In the genomic region with DNA sequence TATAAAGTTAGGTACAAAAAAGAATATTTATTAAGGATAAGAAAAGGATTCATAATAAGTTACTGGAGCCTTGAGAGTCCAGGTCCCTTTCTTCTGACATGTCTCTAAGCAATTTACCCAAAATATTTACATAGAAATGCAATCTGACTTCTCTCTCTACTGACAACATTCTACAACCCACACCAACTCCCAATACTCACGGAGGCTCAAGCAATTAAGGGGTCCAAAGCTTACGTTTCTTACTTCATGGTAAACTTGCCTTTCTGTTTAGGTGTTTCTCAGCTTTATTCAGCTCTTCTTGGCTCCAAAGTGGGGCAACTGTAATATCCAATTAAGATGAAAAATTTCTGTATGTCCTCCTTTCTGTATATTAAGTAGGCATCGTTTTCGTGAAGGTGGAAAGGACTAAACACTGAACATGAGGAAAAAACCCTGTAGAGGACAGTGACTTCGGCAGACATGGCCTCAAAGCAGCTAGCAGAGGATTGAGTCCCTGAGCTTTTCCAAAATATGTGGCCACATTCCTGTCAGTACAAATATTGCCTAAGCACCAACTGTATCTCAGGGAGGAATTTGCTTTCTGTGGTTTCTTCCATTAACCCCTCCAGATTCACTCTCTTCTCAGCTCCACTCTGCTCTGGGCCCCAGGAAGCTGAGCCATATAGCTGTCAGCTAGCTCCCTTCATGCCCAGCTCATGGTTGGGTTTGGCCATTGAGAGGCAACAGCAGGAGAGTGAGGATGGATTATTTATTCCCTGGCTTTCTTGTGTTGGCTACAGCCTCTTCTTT, we compare ENCODE assay signal across 1 cellular context.
A peak's percentile ranks its signal among the peaks of the same experiment; 100 is the strongest.
TF ChIP-seq lines count a peak whose summit lies in the region.

No MANE protein-coding gene starts in this region.

TF ChIP-seq in HepG2, 621 proteins besides CTCF, POLR2A, EP300 and RAD21 (continued from another document and continues in another):
- TF ChIP-seq THYN1 (CRISPR knock-in tag; IDR thresholded peaks at IDR 0.05; ENCODE audit: borderline replicate concordance, low read depth) (peak; percentile 22; the same call in 1 of the 2 replicates), NFKBIZ (CRISPR knock-in tag; IDR thresholded peaks at IDR 0.05) (peak; percentile 39; the same call in 1 of the 2 replicates), RXRB (CRISPR knock-in tag; IDR thresholded peaks at IDR 0.05; ENCODE audit: borderline replicate concordance) (peak; percentile 23; the same call in 1 of the 2 replicates), SOX6 (IDR thresholded peaks at IDR 0.05) (no peak), SOX6 (CRISPR knock-in tag; IDR thresholded peaks at IDR 0.05) (peak; percentile 76), ZNF7 (CRISPR knock-in tag; IDR thresholded peaks at IDR 0.05) (no peak), ZNF780A (CRISPR knock-in tag; IDR thresholded peaks at IDR 0.05) (no peak), ZFP36 (IDR thresholded peaks at IDR 0.05; ENCODE audit: borderline replicate concordance, low read depth, low read length, partially characterized antibody) (no peak), SRF (IDR thresholded peaks at IDR 0.05; ENCODE audit: low read depth, low read length) (no peak), SMARCE1 (IDR thresholded peaks at IDR 0.05; ENCODE audit: borderline replicate concordance) (no peak), SIN3A (IDR thresholded peaks at IDR 0.05; ENCODE audit: borderline replicate concordance, low read depth, low read length) (0 out of 2 replicates have a peak, but pooled peaks have one; percentile 3), ZNF704 (CRISPR knock-in tag; IDR thresholded peaks at IDR 0.05; ENCODE audit: borderline replicate concordance) (no peak; the same call in 1 of the 2 replicates), JUN (CRISPR knock-in tag; IDR thresholded peaks at IDR 0.05) (no peak), REPIN1 (CRISPR knock-in tag; IDR thresholded peaks at IDR 0.05; ENCODE audit: borderline replicate concordance, low read depth) (peak; percentile 79), ZNF17 (CRISPR knock-in tag; IDR thresholded peaks at IDR 0.05) (no peak), ZNF589 (CRISPR knock-in tag; conservative IDR thresholded peaks at IDR 0.05) (no peak), SP140L (CRISPR knock-in tag; IDR thresholded peaks at IDR 0.05; ENCODE audit: borderline replicate concordance) (no peak), ZBTB20 (CRISPR knock-in tag; IDR thresholded peaks at IDR 0.05; ENCODE audit: borderline replicate concordance, low read depth) (no peak), ISL2 (CRISPR knock-in tag; IDR thresholded peaks at IDR 0.05) (peak; percentile 72), YEATS2 (CRISPR knock-in tag; IDR thresholded peaks at IDR 0.05; ENCODE audit: borderline replicate concordance) (0 out of 2 replicates have a peak, but pooled peaks have one; percentile 24), HOXD1 (CRISPR knock-in tag; IDR thresholded peaks at IDR 0.05) (no peak), TAF1 (CRISPR knock-in tag; IDR thresholded peaks at IDR 0.05) (peak; percentile 57; the same call in 1 of the 2 replicates), TGIF2 (CRISPR knock-in tag; IDR thresholded peaks at IDR 0.05) (no peak), IKZF1 (IDR thresholded peaks at IDR 0.05) (no peak), NFE2 (CRISPR knock-in tag; IDR thresholded peaks at IDR 0.05) (no peak), HMGXB4 (CRISPR knock-in tag; IDR thresholded peaks at IDR 0.05; ENCODE audit: borderline replicate concordance in 1 of 2, low read depth in 1 of 2) (peak in 1 of 2 experiments; percentile 70; a peak in 1 of 4 replicates), ZNF776 (CRISPR knock-in tag; IDR thresholded peaks at IDR 0.05) (no peak), ZNF720 (CRISPR knock-in tag; IDR thresholded peaks at IDR 0.05) (no peak), MTF1 (CRISPR knock-in tag; IDR thresholded peaks at IDR 0.05) (no peak), CEBPG (CRISPR knock-in tag; IDR thresholded peaks at IDR 0.05) (peak; percentile 94), HNRNPK (IDR thresholded peaks at IDR 0.05; ENCODE audit: low read depth, low read length, poor library complexity, severe bottlenecking) (no peak), DNMT3B (CRISPR knock-in tag; conservative IDR thresholded peaks at IDR 0.05) (0 out of 2 replicates have a peak, but pooled peaks have one; percentile 45), ZNF547 (CRISPR knock-in tag; IDR thresholded peaks at IDR 0.05) (no peak), BHLHE40 (IDR thresholded peaks at IDR 0.05; ENCODE audit: low read length) (no peak), SMC3 (IDR thresholded peaks at IDR 0.05; ENCODE audit: low read length) (0 out of 2 replicates have a peak, but pooled peaks have one; percentile 17), CAMTA2 (CRISPR knock-in tag; IDR thresholded peaks at IDR 0.05; ENCODE audit: borderline replicate concordance) (no peak), KLF9 (CRISPR knock-in tag; IDR thresholded peaks at IDR 0.05; ENCODE audit: low read depth) (0 out of 2 replicates have a peak, but pooled peaks have one; percentile 28), RFX1 (IDR thresholded peaks at IDR 0.05) (no peak), HOXA3 (CRISPR knock-in tag; IDR thresholded peaks at IDR 0.05) (peak; percentile 47; the same call in 1 of the 2 replicates), KDM2A (CRISPR knock-in tag; IDR thresholded peaks at IDR 0.05; ENCODE audit: borderline replicate concordance, low read depth) (peak; percentile 36; the same call in 1 of the 2 replicates), MIER2 (CRISPR knock-in tag; IDR thresholded peaks at IDR 0.05) (0 out of 2 replicates have a peak, but pooled peaks have one; percentile 59), HMG20A (CRISPR knock-in tag; IDR thresholded peaks at IDR 0.05; ENCODE audit: borderline replicate concordance) (peak; percentile 55; the same call in 1 of the 2 replicates), ZNF432 (CRISPR knock-in tag; IDR thresholded peaks at IDR 0.05; ENCODE audit: borderline replicate concordance) (no peak), PAX8 (CRISPR knock-in tag; IDR thresholded peaks at IDR 0.05; ENCODE audit: borderline replicate concordance) (no peak), AHR (CRISPR knock-in tag; IDR thresholded peaks at IDR 0.05) (no peak), ERF (CRISPR knock-in tag; IDR thresholded peaks at IDR 0.05) (peak; percentile 47; the same call in 1 of the 2 replicates), ZNF564 (CRISPR knock-in tag; IDR thresholded peaks at IDR 0.05) (no peak), FOXC1 (CRISPR knock-in tag; IDR thresholded peaks at IDR 0.05; ENCODE audit: borderline replicate concordance) (peak; percentile 42; the same call in 1 of the 2 replicates), PPARG (CRISPR knock-in tag; conservative IDR thresholded peaks at IDR 0.05) (peak; percentile 31; the same call in 1 of the 2 replicates), USF2 (IDR thresholded peaks at IDR 0.05; ENCODE audit: low read depth, low read length) (no peak), USF2 (CRISPR knock-in tag; IDR thresholded peaks at IDR 0.05; ENCODE audit: borderline replicate concordance) (no peak), KDM3A (CRISPR knock-in tag; IDR thresholded peaks at IDR 0.05; ENCODE audit: low read depth) (0 out of 2 replicates have a peak, but pooled peaks have one; percentile 61), MLLT10 (CRISPR knock-in tag; IDR thresholded peaks at IDR 0.05) (no peak)
- TF ChIP-seq, protein P1, sequence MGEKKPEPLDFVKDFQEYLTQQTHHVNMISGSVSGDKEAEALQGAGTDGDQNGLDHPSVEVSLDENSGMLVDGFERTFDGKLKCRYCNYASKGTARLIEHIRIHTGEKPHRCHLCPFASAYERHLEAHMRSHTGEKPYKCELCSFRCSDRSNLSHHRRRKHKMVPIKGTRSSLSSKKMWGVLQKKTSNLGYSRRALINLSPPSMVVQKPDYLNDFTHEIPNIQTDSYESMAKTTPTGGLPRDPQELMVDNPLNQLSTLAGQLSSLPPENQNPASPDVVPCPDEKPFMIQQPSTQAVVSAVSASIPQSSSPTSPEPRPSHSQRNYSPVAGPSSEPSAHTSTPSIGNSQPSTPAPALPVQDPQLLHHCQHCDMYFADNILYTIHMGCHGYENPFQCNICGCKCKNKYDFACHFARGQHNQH (CRISPR knock-in tag; IDR thresholded peaks at IDR 0.05), result peak; percentile 72
- TF ChIP-seq, protein P2, sequence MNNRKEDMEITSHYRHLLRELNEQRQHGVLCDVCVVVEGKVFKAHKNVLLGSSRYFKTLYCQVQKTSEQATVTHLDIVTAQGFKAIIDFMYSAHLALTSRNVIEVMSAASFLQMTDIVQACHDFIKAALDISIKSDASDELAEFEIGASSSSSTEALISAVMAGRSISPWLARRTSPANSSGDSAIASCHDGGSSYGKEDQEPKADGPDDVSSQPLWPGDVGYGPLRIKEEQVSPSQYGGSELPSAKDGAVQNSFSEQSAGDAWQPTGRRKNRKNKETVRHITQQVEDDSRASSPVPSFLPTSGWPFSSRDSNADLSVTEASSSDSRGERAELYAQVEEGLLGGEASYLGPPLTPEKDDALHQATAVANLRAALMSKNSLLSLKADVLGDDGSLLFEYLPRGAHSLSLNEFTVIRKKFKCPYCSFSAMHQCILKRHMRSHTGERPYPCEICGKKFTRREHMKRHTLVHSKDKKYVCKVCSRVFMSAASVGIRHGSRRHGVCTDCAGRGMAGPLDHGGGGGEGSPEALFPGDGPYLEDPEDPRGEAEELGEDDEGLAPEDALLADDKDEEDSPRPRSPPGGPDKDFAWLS (CRISPR knock-in tag; IDR thresholded peaks at IDR 0.05; ENCODE audit: borderline replicate concordance), result no peak
- TF ChIP-seq, protein P3, sequence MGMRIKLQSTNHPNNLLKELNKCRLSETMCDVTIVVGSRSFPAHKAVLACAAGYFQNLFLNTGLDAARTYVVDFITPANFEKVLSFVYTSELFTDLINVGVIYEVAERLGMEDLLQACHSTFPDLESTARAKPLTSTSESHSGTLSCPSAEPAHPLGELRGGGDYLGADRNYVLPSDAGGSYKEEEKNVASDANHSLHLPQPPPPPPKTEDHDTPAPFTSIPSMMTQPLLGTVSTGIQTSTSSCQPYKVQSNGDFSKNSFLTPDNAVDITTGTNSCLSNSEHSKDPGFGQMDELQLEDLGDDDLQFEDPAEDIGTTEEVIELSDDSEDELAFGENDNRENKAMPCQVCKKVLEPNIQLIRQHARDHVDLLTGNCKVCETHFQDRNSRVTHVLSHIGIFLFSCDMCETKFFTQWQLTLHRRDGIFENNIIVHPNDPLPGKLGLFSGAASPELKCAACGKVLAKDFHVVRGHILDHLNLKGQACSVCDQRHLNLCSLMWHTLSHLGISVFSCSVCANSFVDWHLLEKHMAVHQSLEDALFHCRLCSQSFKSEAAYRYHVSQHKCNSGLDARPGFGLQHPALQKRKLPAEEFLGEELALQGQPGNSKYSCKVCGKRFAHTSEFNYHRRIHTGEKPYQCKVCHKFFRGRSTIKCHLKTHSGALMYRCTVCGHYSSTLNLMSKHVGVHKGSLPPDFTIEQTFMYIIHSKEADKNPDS (CRISPR knock-in tag; IDR thresholded peaks at IDR 0.05), result peak; percentile 67; the same call in 1 of the 2 replicates
- TF ChIP-seq, protein P4, sequence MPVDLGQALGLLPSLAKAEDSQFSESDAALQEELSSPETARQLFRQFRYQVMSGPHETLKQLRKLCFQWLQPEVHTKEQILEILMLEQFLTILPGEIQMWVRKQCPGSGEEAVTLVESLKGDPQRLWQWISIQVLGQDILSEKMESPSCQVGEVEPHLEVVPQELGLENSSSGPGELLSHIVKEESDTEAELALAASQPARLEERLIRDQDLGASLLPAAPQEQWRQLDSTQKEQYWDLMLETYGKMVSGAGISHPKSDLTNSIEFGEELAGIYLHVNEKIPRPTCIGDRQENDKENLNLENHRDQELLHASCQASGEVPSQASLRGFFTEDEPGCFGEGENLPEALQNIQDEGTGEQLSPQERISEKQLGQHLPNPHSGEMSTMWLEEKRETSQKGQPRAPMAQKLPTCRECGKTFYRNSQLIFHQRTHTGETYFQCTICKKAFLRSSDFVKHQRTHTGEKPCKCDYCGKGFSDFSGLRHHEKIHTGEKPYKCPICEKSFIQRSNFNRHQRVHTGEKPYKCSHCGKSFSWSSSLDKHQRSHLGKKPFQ (CRISPR knock-in tag; IDR thresholded peaks at IDR 0.05; ENCODE audit: insufficient replicate concordance), result no peak
